In genomic region chr2:20524412-20525040, GRCh38 we compare ENCODE assay signal across 8 cellular contexts.
A peak's percentile ranks its signal among the peaks of the same experiment; 100 is the strongest.
DNase-seq lines count a peak whose midpoint lies in the region; ATAC-seq and TF ChIP-seq lines count a peak whose summit lies in the region.

No MANE protein-coding gene starts in this region.

- H3K9me3 ChIP-seq in BLaER1 (no peaks in the 10 kb centered on the region), spleen (no peaks in the 10 kb centered on the region)

- no peaks in the 10 kb centered on the region for H4K20me1 ChIP-seq in BLaER1

- TF ChIP-seq CTCF in spleen (IDR thresholded peaks at IDR 0.05 in 8 of 11, conservative IDR thresholded peaks at IDR 0.05 in 3 of 11): no peak

- peak overlapping the region; percentile 97 for H3K4me2 ChIP-seq in BLaER1

- H3K4me3 ChIP-seq in BLaER1 (peak overlapping the region; percentile 52), spleen (no peak overlapping the region)

- intact Hi-C loops in head of caudate nucleus (cut with DNase I): loop anchor here (10.0 kb wide), 1 partner anchor 70 kb away; no protein-coding TSS in a partner anchor
- intact Hi-C loops in spleen (cut with DNase I; ENCODE audit: low total_unique reads): no loop called here

- peak overlapping the region; percentile 65 for H3K9ac ChIP-seq in BLaER1

- H3K4me1 ChIP-seq in BLaER1 (peaks cover 85% of the 10 kb centered on the region), spleen (peaks cover 8 to 35% (median 23%) of the 10 kb centered on the region in 6 donors)

- WGBS in spleen, 5 donors: 30 to 60% (median 41%) methylated on average over 14 to 16 of the region's 16 CpGs

- DNase-seq in head of caudate nucleus (peak in 38 of 42 donors; percentile 36 to 86 (median 64)), spleen (no peak), NCI-H1105 (lab: John Stamatoyannopoulos, UW) (no peak), GDM1 (lab: John Stamatoyannopoulos, UW) (no peak), NCI-H1092 (lab: John Stamatoyannopoulos, UW) (no peak)

- H3K27ac ChIP-seq in BLaER1 (peak overlapping the region; percentile 85), spleen (peak overlapping the region in 7 of 8 donors; percentile 40 to 80 (median 59))

- H3K27me3 ChIP-seq in BLaER1 (no peaks in the 10 kb centered on the region), spleen (replicated peaks in 1 of 7) (peaks cover 0 to 4% (median 0%) of the 10 kb centered on the region in 7 donors)

- ATAC-seq in GM21367 (IDR thresholded peaks at IDR 0.05; ENCODE audit: unreplicated experiment): peak; percentile 72
- ATAC-seq in HG03520 (IDR thresholded peaks at IDR 0.05; ENCODE audit: unreplicated experiment): peak; percentile 48

- H3K36me3 ChIP-seq in BLaER1 (no peaks in the 10 kb centered on the region), spleen (no peaks in the 10 kb centered on the region)

- TF ChIP-seq POLR2A in spleen (IDR thresholded peaks at IDR 0.05): no peak

Comparison
In these comparisons a context has a peak if more than half of its experiments do, and no peak if none do; other contexts are left out.
1. DNase-seq: peak in head of caudate nucleus (38 of 42); none in spleen (single experiment), NCI-H1105 (single experiment), GDM1 (single experiment) and NCI-H1092 (single experiment).